Comparison of ENCODE assay signal across 8 cellular contexts in the genomic region with DNA sequence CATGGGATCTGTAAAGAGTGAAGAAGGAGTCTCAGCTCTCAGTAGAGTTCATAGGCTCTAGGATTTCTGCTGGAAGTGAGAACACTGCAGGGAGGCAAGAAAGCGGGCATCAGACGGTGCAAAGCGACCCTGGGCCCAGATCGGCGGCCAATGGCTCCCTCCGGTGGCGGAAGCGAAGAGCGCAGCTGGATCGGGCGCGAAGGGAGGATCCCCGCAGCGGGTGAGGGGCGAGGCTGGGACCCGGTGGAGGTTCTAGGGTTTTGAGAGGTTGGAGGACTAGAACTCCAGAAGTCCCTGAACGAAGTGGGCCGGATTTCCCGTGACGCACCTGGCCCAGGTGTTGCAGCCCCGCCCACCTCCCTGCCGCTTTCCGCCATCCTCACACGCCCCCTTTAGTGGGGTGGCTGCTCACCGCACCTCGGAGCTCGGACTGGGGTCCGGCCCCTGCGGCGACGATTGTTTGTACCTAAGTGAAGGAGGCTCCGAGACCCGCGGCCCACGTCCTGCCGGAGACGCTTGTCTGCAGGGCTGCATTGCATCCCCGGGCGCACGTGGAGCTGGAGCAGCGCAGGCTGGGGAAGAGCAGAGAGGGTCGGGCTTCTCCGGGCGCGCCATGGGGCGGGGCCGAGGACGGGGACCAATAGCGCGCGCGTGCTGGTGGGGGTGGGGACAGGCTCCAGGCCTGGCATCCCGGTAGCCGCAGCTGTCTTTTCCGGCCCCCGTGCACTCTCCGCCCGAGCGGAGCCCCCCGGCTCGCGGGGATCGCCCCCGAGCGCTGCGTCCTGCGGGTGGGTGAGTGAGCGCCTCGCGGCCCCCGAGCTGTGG. TPM values are rescaled to one million over a fixed set of nuclear protein-coding genes. Genes with fewer than 3 reads are reported as not detected.
DNase-seq lines count a peak whose midpoint lies in the region; ATAC-seq, FAIRE-seq and TF ChIP-seq lines count a peak whose summit lies in the region.

A gene with protein sequence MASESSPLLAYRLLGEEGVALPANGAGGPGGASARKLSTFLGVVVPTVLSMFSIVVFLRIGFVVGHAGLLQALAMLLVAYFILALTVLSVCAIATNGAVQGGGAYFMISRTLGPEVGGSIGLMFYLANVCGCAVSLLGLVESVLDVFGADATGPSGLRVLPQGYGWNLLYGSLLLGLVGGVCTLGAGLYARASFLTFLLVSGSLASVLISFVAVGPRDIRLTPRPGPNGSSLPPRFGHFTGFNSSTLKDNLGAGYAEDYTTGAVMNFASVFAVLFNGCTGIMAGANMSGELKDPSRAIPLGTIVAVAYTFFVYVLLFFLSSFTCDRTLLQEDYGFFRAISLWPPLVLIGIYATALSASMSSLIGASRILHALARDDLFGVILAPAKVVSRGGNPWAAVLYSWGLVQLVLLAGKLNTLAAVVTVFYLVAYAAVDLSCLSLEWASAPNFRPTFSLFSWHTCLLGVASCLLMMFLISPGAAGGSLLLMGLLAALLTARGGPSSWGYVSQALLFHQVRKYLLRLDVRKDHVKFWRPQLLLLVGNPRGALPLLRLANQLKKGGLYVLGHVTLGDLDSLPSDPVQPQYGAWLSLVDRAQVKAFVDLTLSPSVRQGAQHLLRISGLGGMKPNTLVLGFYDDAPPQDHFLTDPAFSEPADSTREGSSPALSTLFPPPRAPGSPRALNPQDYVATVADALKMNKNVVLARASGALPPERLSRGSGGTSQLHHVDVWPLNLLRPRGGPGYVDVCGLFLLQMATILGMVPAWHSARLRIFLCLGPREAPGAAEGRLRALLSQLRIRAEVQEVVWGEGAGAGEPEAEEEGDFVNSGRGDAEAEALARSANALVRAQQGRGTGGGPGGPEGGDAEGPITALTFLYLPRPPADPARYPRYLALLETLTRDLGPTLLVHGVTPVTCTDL (plus strand): TSS at position 666 of the 825 bp plus-strand sequence. CDS start 1,485 bp downstream, outside the sequence.

- 1% methylated on average over 64 of the region's 71 CpGs for WGBS in smooth muscle cell (ENCODE audit: low lambda C conversion rate)

- no peaks in the 10 kb centered on the region for H3K9me3 ChIP-seq in smooth muscle cell (replicated peaks; ENCODE audit: low read depth)

- H3K4me1 Mint-ChIP-seq in immature natural killer cell: peaks cover 17 to 22% of the 10 kb centered on the region in 2 donors

- no peaks in the 10 kb centered on the region for H4K20me1 ChIP-seq in smooth muscle cell (ENCODE audit: low read depth)

- H3K9ac ChIP-seq in smooth muscle cell (ENCODE audit: low read depth): peak within 1 kb of the TSS; percentile 61

- TF ChIP-seq CTCF in WI38 (IDR thresholded peaks at IDR 0.05; ENCODE audit: low read depth, low read length): peak; percentile 88
- TF ChIP-seq CTCF in bronchial epithelial cell (IDR thresholded peaks at IDR 0.05; ENCODE audit: insufficient read depth, low read length, severe bottlenecking): peak; percentile 96
- peak; percentile 94 for TF ChIP-seq CTCF in smooth muscle cell (IDR thresholded peaks at IDR 0.05; ENCODE audit: borderline replicate concordance, insufficient read depth, poor library complexity, severe bottlenecking)

- peaks cover 5% of the 10 kb centered on the region for H3K36me3 ChIP-seq in bronchial epithelial cell (ENCODE audit: control insufficient read depth, insufficient read depth, low read length)
- no peaks in the 10 kb centered on the region for H3K36me3 ChIP-seq in smooth muscle cell (ENCODE audit: low read depth)

- peaks cover 0 to 2% (median 0%) of the 10 kb centered on the region in 3 donors for H3K36me3 Mint-ChIP-seq in immature natural killer cell

- H3K4me3 ChIP-seq in WI38 (ENCODE audit: low read depth, low read length) (peak within 1 kb of the TSS; percentile 81), bronchial epithelial cell (ENCODE audit: low read depth, low read length) (peak within 1 kb of the TSS; percentile 73), smooth muscle cell (peak within 1 kb of the TSS; percentile 89)

- peak; percentile 57 for FAIRE-seq in A204.1 (lab: Jason Lieb, UNC)
- no peak for FAIRE-seq in bronchial epithelial cell (lab: Jason Lieb, UNC)

- no peaks in the 10 kb centered on the region for H3K4me1 ChIP-seq in smooth muscle cell (ENCODE audit: low read depth)

- H3K27me3 ChIP-seq in bronchial epithelial cell (ENCODE audit: control insufficient read depth, insufficient read depth, low read length) (no peaks in the 10 kb centered on the region), smooth muscle cell (ENCODE audit: low read depth) (no peaks in the 10 kb centered on the region)

- ATAC-seq in GM18861 (IDR thresholded peaks at IDR 0.05; ENCODE audit: unreplicated experiment) (peak; percentile 84), HG03103 (IDR thresholded peaks at IDR 0.05; ENCODE audit: low read depth, unreplicated experiment) (peak; percentile 78)

- DNase-seq in NCI-H2196 treated with DMSO at 0.1 percent for 48 hours (lab: John Stamatoyannopoulos, UW; ENCODE audit: unreplicated experiment) (peak; percentile 76), bronchial epithelial cell (ENCODE audit: low read depth) (peak; percentile 75), immature natural killer cell (peak; percentile 71 to 77 (median 74)), smooth muscle cell (lab: John Stamatoyannopoulos, UW; ENCODE audit: unreplicated experiment) (peak; percentile 65)

- H3K27ac ChIP-seq in smooth muscle cell (ENCODE audit: low read depth): no peak within 1 kb of the TSS

- H3K79me2 ChIP-seq in smooth muscle cell (ENCODE audit: low read depth): peaks cover 7% of the 10 kb centered on the region

- H2AFZ ChIP-seq in smooth muscle cell (ENCODE audit: low read depth): peak within 1 kb of the TSS; percentile 80

- no peaks in the 10 kb centered on the region for H3F3A ChIP-seq in smooth muscle cell (ENCODE audit: low read depth)

- H3K4me2 ChIP-seq in smooth muscle cell: peak within 1 kb of the TSS; percentile 95

- peak within 1 kb of the TSS; percentile 65 to 91 (median 81) for H3K27ac Mint-ChIP-seq in immature natural killer cell

- H3K27me3 Mint-ChIP-seq in immature natural killer cell (ENCODE audit: low read depth in 3 of 3): peaks cover 0 to 2% (median 0%) of the 10 kb centered on the region in 3 donors

- no peaks in the 10 kb centered on the region for H3K9me3 Mint-ChIP-seq in immature natural killer cell

- H3K4me3 Mint-ChIP-seq in immature natural killer cell: peak within 1 kb of the TSS; percentile 85 to 92 (median 89)

RNA-seq across cellular contexts. Expression of the gene that starts here (rescaled TPM):
- total RNA-seq in bronchial epithelial cell: 6.5 and 7.6 TPM in 2 replicates
- polyA plus RNA-seq in immature natural killer cell: 1 to 10 TPM; 3.2 to 5.9 (median 4.7) TPM
- 8.9 and 16.8 TPM in 2 replicates for total RNA-seq in smooth muscle cell
- polyA plus RNA-seq in smooth muscle cell: 12.1 and 17.8 TPM in 2 replicates
